In genomic region chr1:149885364-149886111, GRCh38 we compare ENCODE assay signal across 8 cellular contexts. TPM values are rescaled to one million over a fixed set of nuclear protein-coding genes. Genes with fewer than 3 reads are reported as not detected.
DNase-seq lines count a peak whose midpoint lies in the region; ATAC-seq and TF ChIP-seq lines count a peak whose summit lies in the region.

No MANE protein-coding gene starts in this region.

- no peak overlapping the region for H3K27ac Mint-ChIP-seq in progenitor cell of endocrine pancreas

- TF ChIP-seq POLR2A in uterus (IDR thresholded peaks at IDR 0.05), result peak; percentile 65 to 81

- intact Hi-C loops in left ventricle myocardium inferior (cut with micrococcal nuclease), result no loop called here
- intact Hi-C loops in uterus (cut with DNase I; ENCODE audit: low total_unique reads), result no loop called here

- H3K4me1 ChIP-seq in left ventricle myocardium inferior (peaks cover 51% of the 10 kb centered on the region), uterus (peaks cover 0 to 9% of the 10 kb centered on the region in 2 donors)

- ATAC-seq in GM18909 (IDR thresholded peaks at IDR 0.05; ENCODE audit: poor library complexity, unreplicated experiment), result no peak

- TF ChIP-seq CTCF in GM06990 (IDR thresholded peaks at IDR 0.05; ENCODE audit: insufficient read depth, low read length, poor library complexity, severe bottlenecking), result no peak
- peak; percentile 32 for TF ChIP-seq CTCF in left ventricle myocardium inferior (IDR thresholded peaks at IDR 0.05; ENCODE audit: borderline replicate concordance)
- peak; percentile 12 for TF ChIP-seq CTCF in progenitor cell of endocrine pancreas (IDR thresholded peaks at IDR 0.05; ENCODE audit: unreplicated experiment)
- peak in 2 of 4 experiments; percentile 32 to 39 for TF ChIP-seq CTCF in uterus (IDR thresholded peaks at IDR 0.05)

- H3K36me3 ChIP-seq in GM06990 (ENCODE audit: control insufficient read depth, insufficient read depth, low read length) (no peaks in the 10 kb centered on the region), left ventricle myocardium inferior (no peaks in the 10 kb centered on the region), uterus (no peaks in the 10 kb centered on the region)

- no peak overlapping the region for H3K4me3 Mint-ChIP-seq in progenitor cell of endocrine pancreas (ENCODE audit: low read depth)

- peak; percentile 86 for DNase-seq in GM06990 (ENCODE audit: extremely low read depth, insufficient read length)
- DNase-seq in NCI-H146 (lab: John Stamatoyannopoulos, UW), result peak; percentile 94
- peak; percentile 60 for DNase-seq in T follicular helper cell (ENCODE audit: low read depth)
- peak; percentile 87 for DNase-seq in left ventricle myocardium inferior
- peak; percentile 40 for DNase-seq in progenitor cell of endocrine pancreas (ENCODE audit: low spot score, unreplicated experiment)
- DNase-seq in uterus, result peak; percentile 81 to 86

- H3K27ac ChIP-seq in angular gyrus (ENCODE audit: low read depth, low read length) (peak overlapping the region; percentile 81), left ventricle myocardium inferior (replicated peaks) (peak overlapping the region; percentile 98), uterus (peak overlapping the region; percentile 99 to 100)

- H3K27me3 Mint-ChIP-seq in progenitor cell of endocrine pancreas, result no peaks in the 10 kb centered on the region

- H3K36me3 Mint-ChIP-seq in progenitor cell of endocrine pancreas (ENCODE audit: insufficient read depth), result no peaks in the 10 kb centered on the region

- H3K27me3 ChIP-seq in GM06990 (replicated peaks; ENCODE audit: control insufficient read depth, insufficient read depth, low read length) (no peaks in the 10 kb centered on the region), left ventricle myocardium inferior (ENCODE audit: low read depth) (no peaks in the 10 kb centered on the region), uterus (no peaks in the 10 kb centered on the region)

- no peaks in the 10 kb centered on the region for H3K9me3 Mint-ChIP-seq in progenitor cell of endocrine pancreas (ENCODE audit: low read depth)

- peaks cover 5% of the 10 kb centered on the region for H3K4me1 Mint-ChIP-seq in progenitor cell of endocrine pancreas (ENCODE audit: low read depth)

- H3K4me3 ChIP-seq in GM06990 (replicated peaks; ENCODE audit: low read depth, low read length) (peak overlapping the region; percentile 76), left ventricle myocardium inferior (peak overlapping the region; percentile 77), uterus (peak overlapping the region; percentile 66 to 72)

- no peaks in the 10 kb centered on the region for H3K9me3 ChIP-seq in left ventricle myocardium inferior (replicated peaks)
- no peaks in the 10 kb centered on the region for H3K9me3 ChIP-seq in uterus

RNA-seq across cellular contexts. Expression of gene BOLA1, which starts 13.8 kb away (rescaled TPM):
- total RNA-seq in left ventricle myocardium inferior (19.4 TPM), progenitor cell of endocrine pancreas (10.9 and 12.1 TPM in 2 replicates), uterus (10 to 100 TPM in 3 of 4 donors, 1 to 10 TPM in 1; 2.1 to 51.2 (median 15.3) TPM)

RNA-seq across cellular contexts. Expression of gene SV2A, which starts 32.1 kb away (rescaled TPM):
- 0.44 TPM for total RNA-seq in left ventricle myocardium inferior
- 16.9 and 21.8 TPM in 2 replicates for total RNA-seq in progenitor cell of endocrine pancreas
- total RNA-seq in uterus, result 10 to 100 TPM in 2 of 4 donors, 1 to 10 TPM in 2; 1.5 to 22.6 (median 12.0) TPM

RNA-seq across cellular contexts. Expression of gene SF3B4, which starts 42.1 kb away (rescaled TPM):
- total RNA-seq in left ventricle myocardium inferior, result 25.3 TPM
- total RNA-seq in progenitor cell of endocrine pancreas, result 67.5 and 72.8 TPM in 2 replicates
- 10 to 100 TPM; 10.9 to 64.6 (median 15.6) TPM for total RNA-seq in uterus

RNA-seq across cellular contexts. Expression of gene MTMR11, which starts 51.1 kb away (rescaled TPM):
- total RNA-seq in left ventricle myocardium inferior, result 4.9 TPM
- total RNA-seq in progenitor cell of endocrine pancreas, result 8.5 and 10.6 TPM in 2 replicates
- 10 to 100 TPM in 3 of 4 donors, 1 to 10 TPM in 1; 6.4 to 48.2 (median 32.1) TPM for total RNA-seq in uterus

Comparison
In these comparisons a context has a peak if more than half of its experiments do, and no peak if none do; other contexts are left out.
1. DNase-seq: peak in every context shown above with its lines; median percentile 94 in NCI-H146; 87 in left ventricle myocardium inferior; 86 in GM06990; 84 in uterus; 60 in T follicular helper cell; 40 in progenitor cell of endocrine pancreas.